ENCODE assay signal across 1 cellular context in the genomic region with DNA sequence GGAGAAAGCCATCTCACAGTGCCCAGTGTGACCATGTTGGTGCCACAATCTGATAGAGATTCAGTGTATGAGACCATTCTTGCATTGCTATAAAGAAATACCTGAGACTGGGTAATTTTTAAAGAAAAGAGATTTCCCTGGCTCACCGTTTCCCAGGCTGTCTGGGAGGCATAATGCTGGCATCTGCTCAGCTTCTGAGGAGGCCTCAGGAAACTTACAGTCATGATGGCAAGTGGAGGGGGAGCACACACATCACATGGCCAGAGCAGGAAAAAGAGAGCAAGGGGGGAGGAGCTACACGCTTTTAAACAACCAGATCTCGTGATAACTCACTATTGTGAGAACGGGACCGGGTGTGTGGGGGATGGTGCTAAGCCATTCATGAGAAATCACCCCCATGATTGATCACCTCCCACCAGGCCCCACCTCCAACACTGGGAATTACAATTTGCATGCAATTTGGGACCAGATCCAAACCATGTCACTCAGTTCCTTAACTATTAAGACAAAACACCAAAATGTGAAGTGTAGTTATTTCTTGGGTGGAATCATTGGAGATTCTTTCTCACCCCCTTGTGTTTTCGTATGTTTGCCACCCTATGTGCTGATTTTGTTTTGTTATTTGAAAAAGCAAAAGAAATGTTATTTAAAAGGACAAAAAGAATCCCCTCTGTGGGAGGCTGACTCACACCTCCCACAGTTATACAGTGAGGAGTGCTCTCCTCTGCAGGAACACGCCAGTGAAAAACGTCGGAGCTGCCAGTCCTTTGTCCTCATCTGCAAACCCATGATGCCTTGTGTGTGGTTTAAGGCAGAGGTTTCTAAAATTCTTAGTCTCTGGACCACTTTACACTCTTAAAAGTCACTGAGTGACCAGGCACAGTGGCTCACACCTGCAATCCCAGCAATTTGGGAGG.
TF ChIP-seq lines count a peak whose summit lies in the region.

No MANE protein-coding gene starts in this region.

TF ChIP-seq in H1, 55 proteins besides CTCF, POLR2A, EP300 and RAD21:
- peak; percentile 36; the same call in 1 of the 2 replicates for TF ChIP-seq USF2 (IDR thresholded peaks at IDR 0.05; ENCODE audit: low read length)
- no peak for TF ChIP-seq YY1 (IDR thresholded peaks at IDR 0.05; ENCODE audit: low read depth, low read length)
- 0 out of 2 replicates have a peak, but pooled peaks have one; percentile 20 for TF ChIP-seq CHD2 (IDR thresholded peaks at IDR 0.05; ENCODE audit: low read length)
